In genomic region chr12:54259194-54260011, GRCh38 we compare ENCODE assay signal across 8 cellular contexts. TPM values are rescaled to one million over a fixed set of nuclear protein-coding genes. Genes with fewer than 3 reads are reported as not detected.
DNase-seq lines count a peak whose midpoint lies in the region; ATAC-seq and TF ChIP-seq lines count a peak whose summit lies in the region.

No MANE protein-coding gene starts in this region.

- H3K9me3 ChIP-seq in RWPE2 (ENCODE audit: severe bottlenecking) (no peaks in the 10 kb centered on the region), cardiac muscle cell (ENCODE audit: low read depth) (no peaks in the 10 kb centered on the region), osteoblast (ENCODE audit: low read depth, low read length) (no peaks in the 10 kb centered on the region), MG63 (no peaks in the 10 kb centered on the region)

- peak overlapping the region; percentile 90 for H3K27ac ChIP-seq in RWPE2 (ENCODE audit: poor library complexity, severe bottlenecking)
- H3K27ac ChIP-seq in cardiac muscle cell, result peak overlapping the region; percentile 95
- H3K27ac ChIP-seq in osteoblast (ENCODE audit: low read depth, low read length), result peak overlapping the region; percentile 95

- H3K4me3 ChIP-seq in RWPE2 (ENCODE audit: severe bottlenecking), result peak overlapping the region; percentile 22
- peak overlapping the region; percentile 31 for H3K4me3 ChIP-seq in cardiac muscle cell
- H3K4me3 ChIP-seq in osteoblast (ENCODE audit: insufficient read depth, low read length), result peak overlapping the region; percentile 69
- no peak overlapping the region for H3K4me3 ChIP-seq in MG63

- H3K27me3 ChIP-seq in RWPE2 (ENCODE audit: insufficient read depth, poor library complexity, severe bottlenecking), result no peaks in the 10 kb centered on the region
- H3K27me3 ChIP-seq in cardiac muscle cell, result no peaks in the 10 kb centered on the region
- H3K27me3 ChIP-seq in osteoblast (ENCODE audit: insufficient read depth, low read length), result no peaks in the 10 kb centered on the region
- no peaks in the 10 kb centered on the region for H3K27me3 ChIP-seq in MG63

- TF ChIP-seq CTCF in RWPE2 (IDR thresholded peaks at IDR 0.05; ENCODE audit: poor library complexity, severe bottlenecking), result no peak
- TF ChIP-seq CTCF in cardiac muscle cell (IDR thresholded peaks at IDR 0.05; ENCODE audit: low read depth, low read length), result no peak
- TF ChIP-seq CTCF in osteoblast (IDR thresholded peaks at IDR 0.05; ENCODE audit: extremely low read depth, low read depth, low read length), result no peak

- in situ Hi-C loops in KBM-7 (cut with MboI; ENCODE audit: low pct_unique_long_range_greater_than_20kb, low sequenced_read_pairs), result no loop called here

- no peaks in the 10 kb centered on the region for H4K20me1 ChIP-seq in osteoblast (ENCODE audit: insufficient read depth, low read length)

- peak; percentile 24 for DNase-seq in CD1c-positive myeloid dendritic cell (ENCODE audit: extremely low spot score)
- peak; percentile 85 for DNase-seq in KBM-7
- DNase-seq in RWPE2 (ENCODE audit: low spot score), result peak; percentile 84
- DNase-seq in amniotic epithelial cell (ENCODE audit: low read depth), result peak; percentile 77
- DNase-seq in cardiac muscle cell (ENCODE audit: low read depth in 1 of 2, low spot score in 1 of 2), result peak; percentile 92 to 94
- DNase-seq in osteoblast (ENCODE audit: insufficient read length, low spot score, missing footprints), result peak; percentile 87
- no peak for DNase-seq in MG63

- H2AFZ ChIP-seq in osteoblast (ENCODE audit: low read length), result peak overlapping the region; percentile 60

- peaks cover 63% of the 10 kb centered on the region for H3K79me2 ChIP-seq in osteoblast (ENCODE audit: insufficient read depth, low read length)

- peak; percentile 74 for ATAC-seq in GM21367 (IDR thresholded peaks at IDR 0.05; ENCODE audit: unreplicated experiment)
- ATAC-seq in RWPE2 (ENCODE audit: low read depth), result peak; percentile 90

- H3K4me1 ChIP-seq in RWPE2 (ENCODE audit: insufficient read depth, poor library complexity, severe bottlenecking) (peaks cover 48% of the 10 kb centered on the region), cardiac muscle cell (ENCODE audit: low read depth) (peaks cover 53% of the 10 kb centered on the region), osteoblast (ENCODE audit: insufficient read depth, low read length) (peaks cover 58% of the 10 kb centered on the region)

- peak overlapping the region; percentile 90 for H3K4me2 ChIP-seq in osteoblast (ENCODE audit: insufficient read depth, low read length)

- H3K36me3 ChIP-seq in RWPE2 (ENCODE audit: low read depth), result peaks cover 42% of the 10 kb centered on the region
- peaks cover 16% of the 10 kb centered on the region for H3K36me3 ChIP-seq in cardiac muscle cell
- peaks cover 23% of the 10 kb centered on the region for H3K36me3 ChIP-seq in osteoblast (ENCODE audit: insufficient read depth, low read length)
- H3K36me3 ChIP-seq in MG63, result peaks cover 40% of the 10 kb centered on the region

RNA-seq across cellular contexts. Expression of gene CBX5, which starts 20.5 kb away (rescaled TPM):
- total RNA-seq in cardiac muscle cell (72.7 and 98.3 TPM in 2 replicates), osteoblast (37.1 and 37.6 TPM in 2 replicates)
- 49.5 and 63.9 TPM in 2 replicates for polyA plus RNA-seq in cardiac muscle cell
- total RNA-seq in MG63 (2014; rRNA removed; shearing (Covaris generic); ENCODE audit: low replicate concordance), result 20.5 and 26.6 TPM in 2 replicates

RNA-seq across cellular contexts. Expression of gene HNRNPA1, which starts 21.1 kb away (rescaled TPM):
- total RNA-seq in cardiac muscle cell (782 and 963 TPM in 2 replicates), osteoblast (217 and 232 TPM in 2 replicates)
- 794 and 804 TPM in 2 replicates for polyA plus RNA-seq in cardiac muscle cell
- total RNA-seq in MG63 (2014; rRNA removed; shearing (Covaris generic); ENCODE audit: low replicate concordance), result 84.7 and 146 TPM in 2 replicates

RNA-seq across cellular contexts. Expression of gene NFE2, which starts 41.4 kb away (rescaled TPM):
- total RNA-seq in cardiac muscle cell, result 4.9 and 9.9 TPM in 2 replicates
- polyA plus RNA-seq in cardiac muscle cell, result 8.4 and 10.1 TPM in 2 replicates
- 1.4 and 2.7 TPM in 2 replicates for total RNA-seq in osteoblast
- 0.13 TPM in 1 of 2 replicates, not detected in the other for total RNA-seq in MG63 (2014; rRNA removed; shearing (Covaris generic); ENCODE audit: low replicate concordance)
